13 cellular contexts compared by ENCODE assay signal in the genomic region with DNA sequence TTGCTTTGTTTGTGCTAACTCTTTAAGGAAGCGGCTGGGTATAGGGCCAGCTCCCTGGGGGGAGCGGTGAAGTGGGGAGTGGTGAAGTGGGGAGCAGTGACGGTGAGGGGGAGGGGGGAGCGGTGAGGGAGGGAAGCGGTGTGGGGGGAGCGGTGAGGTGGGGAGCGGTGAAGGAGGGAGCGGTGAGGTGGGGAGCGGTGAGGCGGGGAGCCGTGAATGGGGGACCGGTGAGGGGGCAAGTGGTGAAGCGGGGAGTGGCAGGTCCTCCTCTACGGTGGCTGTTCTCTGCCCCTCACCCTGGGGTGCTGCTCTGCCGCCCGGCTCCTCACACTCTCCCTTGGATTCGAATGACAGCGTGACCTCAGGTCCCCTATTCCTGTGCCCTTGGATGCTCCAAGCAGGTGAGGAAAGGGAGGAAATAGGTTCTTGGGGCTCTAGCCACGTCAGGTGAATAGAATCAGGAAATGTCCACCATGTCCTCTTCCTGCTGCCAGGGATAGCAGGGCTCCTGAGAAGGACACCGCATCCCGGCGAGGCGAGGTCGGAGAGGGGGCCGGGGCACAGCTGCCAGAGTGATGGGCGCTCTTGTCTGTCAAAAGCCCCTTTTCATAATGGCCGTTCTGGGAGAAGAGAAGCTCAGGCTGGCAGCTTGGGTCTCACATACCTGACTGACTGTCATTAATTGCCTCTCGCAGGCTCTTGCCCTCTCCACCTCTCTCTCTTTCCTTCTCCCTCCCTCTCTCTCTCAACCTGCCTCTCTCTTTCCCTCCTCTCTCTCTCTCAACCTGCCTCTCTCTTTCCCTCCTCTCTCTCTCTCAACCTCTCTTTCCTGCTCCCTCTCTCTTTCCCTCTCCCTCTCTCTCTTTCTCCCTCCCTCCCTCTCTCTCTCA.
DNase-seq lines count a peak whose midpoint lies in the region; ATAC-seq, FAIRE-seq and TF ChIP-seq lines count a peak whose summit lies in the region.
"Had no signal": no experiment of that assay in that cellular context is flagged by ENCODE, and none has a peak within 500 bp of the region (broad histone marks: within the 10 kb centered on the region; RNA-seq: fewer than 3 reads in every experiment).

No MANE protein-coding gene starts in this region.

- WGBS in K562 (ENCODE audit: insufficient coverage, low coverage, missing lambda C conversion rate) = 2% methylated on average over 14 of the region's 28 CpGs
- 41 to 77% methylated on average over 9 to 10 of the region's 28 CpGs for WGBS in gastroesophageal sphincter (ENCODE audit: low coverage in 1 of 2), 2 donors

- POLR2A ChIA-PET in K562 (lab: Yijun Ruan, JAX) = interaction anchor here (0.6 kb wide), 1 partner anchor 260 kb away, joined by 4 read pairs; no protein-coding TSS in a partner anchor
- POLR2A ChIA-PET in naive thymus-derived CD8-positive, alpha-beta T cell (lab: Charles Lee) = interaction anchor here (0.6 to 0.7 kb wide), 2 partner anchors 10 to 646 kb away, joined by 4 to 7 read pairs; no protein-coding TSS in a partner anchor

- peaks cover 14% of the 10 kb centered on the region for H4K20me1 ChIP-seq in K562 (replicated peaks; ENCODE audit: control insufficient read depth, insufficient read depth, low read length)

- H3K79me2 ChIP-seq in K562 (ENCODE audit: control insufficient read depth, insufficient read depth, low read length) = no peaks in the 10 kb centered on the region

- CTCF ChIA-PET in K562 (lab: Yijun Ruan, JAX; ENCODE audit: low intra/inter-chr PET ratio) = no interaction called here

- H3K27ac Mint-ChIP-seq in naive thymus-derived CD8-positive, alpha-beta T cell = peak overlapping the region in 8 of 10 donors; percentile 47 to 88 (median 60)
- H3K27ac Mint-ChIP-seq: CD4-positive, alpha-beta T cell had no signal

- no peak overlapping the region for H3K9ac ChIP-seq in HUES48 (ENCODE audit: low read depth, low read length)
- 0 out of 4 replicates have a peak overlapping the region, but pooled peaks of 1 of the 2 experiments have one; percentile 20 for H3K9ac ChIP-seq in K562 (ENCODE audit: insufficient read depth in 1 of 2, low read depth in 2 of 2, low read length in 2 of 2)

- H3K4me2 ChIP-seq in K562 (ENCODE audit: insufficient read depth, low read length) = no peak overlapping the region

- DNase-seq in DMS153 treated with DMSO at 0.1 percent for 48 hours (lab: John Stamatoyannopoulos, UW; ENCODE audit: unreplicated experiment) (peak; percentile 57), K562 (ENCODE audit: extremely low read depth in 1 of 4, low spot score in 3 of 4) (no peak), amniotic stem cell (lab: John Stamatoyannopoulos, UW) (no peak), NCI-H526 treated with DMSO at 0.1 percent for 48 hours (lab: John Stamatoyannopoulos, UW) (no peak), T-helper 2 cell (no peak)
- peak in 5 of 10 donors; percentile 8 to 42 (median 28) for DNase-seq in naive thymus-derived CD8-positive, alpha-beta T cell
- DNase-seq: esophagus squamous epithelium had no signal

- H3K4me3 Mint-ChIP-seq in naive thymus-derived CD8-positive, alpha-beta T cell = peak overlapping the region; percentile 15 to 83 (median 68)
- H3K4me3 Mint-ChIP-seq: CD4-positive, alpha-beta T cell had no signal

- H3K4me1 ChIP-seq in HUES48 (ENCODE audit: control insufficient read depth, insufficient read depth, low read length) = peaks cover 7% of the 10 kb centered on the region; the same call in 1 of the 2 replicates
- 0 out of 5 replicates have a peak, but pooled peaks cover 0 to 7% of the 10 kb centered on the region in 2 experiments for H3K4me1 ChIP-seq in K562 (replicated peaks in 1 of 2; ENCODE audit: control insufficient read depth in 2 of 2, insufficient read depth in 2 of 2, low read length in 2 of 2)
- H3K4me1 ChIP-seq in gastroesophageal sphincter = no peaks in the 10 kb centered on the region

- TF ChIP-seq RAD21 in K562 (CRISPR knock-in tag; conservative IDR thresholded peaks at IDR 0.05 in 1 of 2, IDR thresholded peaks at IDR 0.05 in 1 of 2) = no peak

- H3K4me1 Mint-ChIP-seq in naive thymus-derived CD8-positive, alpha-beta T cell = peaks cover 13 to 28% (median 17%) of the 10 kb centered on the region in 4 donors

- H3K27me3 ChIP-seq in HUES48 (ENCODE audit: control insufficient read depth, insufficient read depth, low read length) = peaks cover 4% of the 10 kb centered on the region; the same call in 1 of the 2 replicates
- peaks cover 58 to 69% of the 10 kb centered on the region in 2 experiments for H3K27me3 ChIP-seq in K562 (ENCODE audit: control insufficient read depth in 2 of 2, insufficient read depth in 2 of 2, low read length in 2 of 2)
- H3K27me3 ChIP-seq in gastroesophageal sphincter = peaks cover 35% of the 10 kb centered on the region

- H3K4me3 ChIP-seq in HUES48 (ENCODE audit: low read depth, low read length) (peak overlapping the region; percentile 52), K562 (no peak overlapping the region), gastroesophageal sphincter (no peak overlapping the region)
- H3K4me3 ChIP-seq: esophagus squamous epithelium, thoracic aorta had no signal

- no peak overlapping the region for H3K27ac ChIP-seq in HUES48 (ENCODE audit: low read depth, low read length)
- H3K27ac ChIP-seq in K562 (ENCODE audit: extremely low read depth, low read depth, low read length) = no peak overlapping the region
- no peak overlapping the region for H3K27ac ChIP-seq in gastroesophageal sphincter
- H3K27ac ChIP-seq: esophagus squamous epithelium, thoracic aorta had no signal

- no TSS peak for BruUV-seq in K562 (replicated peaks; lab: Mats Ljungman, UMichigan)

- in situ Hi-C loops in K562 (cut with MboI) = no loop called here

- no peaks in the 10 kb centered on the region for H3K36me3 Mint-ChIP-seq in naive thymus-derived CD8-positive, alpha-beta T cell

- TF ChIP-seq EP300 in K562 (IDR thresholded peaks at IDR 0.05; ENCODE audit: low read length) (no peak), gastroesophageal sphincter (IDR thresholded peaks at IDR 0.05) (no peak)

- H3K36me3 ChIP-seq in HUES48 (ENCODE audit: control insufficient read depth, insufficient read depth, low read length) (no peaks in the 10 kb centered on the region), K562 (ENCODE audit: control insufficient read depth, insufficient read depth, low read length) (no peaks in the 10 kb centered on the region), gastroesophageal sphincter (no peaks in the 10 kb centered on the region)
- H3K36me3 ChIP-seq: esophagus squamous epithelium, thoracic aorta had no signal

- H3K9me3 ChIP-seq in HUES48 (ENCODE audit: control insufficient read depth, insufficient read depth, low read length) (no peaks in the 10 kb centered on the region), K562 (replicated peaks; ENCODE audit: control insufficient read depth, insufficient read depth, low read depth, low read length) (no peaks in the 10 kb centered on the region), gastroesophageal sphincter (no peaks in the 10 kb centered on the region)
- H3K9me3 ChIP-seq: esophagus squamous epithelium, thoracic aorta had no signal

- H3K9me3 Mint-ChIP-seq in naive thymus-derived CD8-positive, alpha-beta T cell = no peaks in the 10 kb centered on the region
- H3K9me3 Mint-ChIP-seq: CD4-positive, alpha-beta T cell had no signal

- no peaks in the 10 kb centered on the region for H3K9me1 ChIP-seq in K562 (ENCODE audit: control insufficient read depth, insufficient read depth, low read length)

- H2AFZ ChIP-seq in K562 (ENCODE audit: low read depth, low read length) = no peak overlapping the region

- no peak for TF ChIP-seq POLR2A in K562 (conservative IDR thresholded peaks at IDR 0.05)
- no peak for TF ChIP-seq POLR2A in gastroesophageal sphincter (IDR thresholded peaks at IDR 0.05)

- no peak for TF ChIP-seq CTCF in K562 (IDR thresholded peaks at IDR 0.05 in 2 of 3, conservative IDR thresholded peaks at IDR 0.05 in 1 of 3; ENCODE audit: insufficient read depth in 2 of 3, low read depth in 1 of 3, low read length in 3 of 3)
- TF ChIP-seq CTCF in gastroesophageal sphincter (IDR thresholded peaks at IDR 0.05) = no peak

- peaks cover 0 to 19% (median 8%) of the 10 kb centered on the region in 5 donors for H3K27me3 Mint-ChIP-seq in naive thymus-derived CD8-positive, alpha-beta T cell

- ATAC-seq in K562 = no peak
- ATAC-seq in naive thymus-derived CD8-positive, alpha-beta T cell = peak; percentile 61 to 77
- ATAC-seq in gastroesophageal sphincter = no peak
- ATAC-seq: Panc1 had no signal

- FAIRE-seq in K562 (lab: Jason Lieb, UNC) = no peak
- FAIRE-seq: colon had no signal

- intact Hi-C loops in K562 (cut with micrococcal nuclease) = no loop called here

TF ChIP-seq in K562, 482 proteins besides CTCF, POLR2A, EP300 and RAD21 (continues in another document):
- TF ChIP-seq ARID3B (CRISPR knock-in tag; IDR thresholded peaks at IDR 0.05; ENCODE audit: borderline replicate concordance) = no peak
- TF ChIP-seq TAL1 (IDR thresholded peaks at IDR 0.05) = no peak
- no peak for TF ChIP-seq JUNB (CRISPR knock-in tag; conservative IDR thresholded peaks at IDR 0.05)

Comparison
In these comparisons a context has a peak if more than half of its experiments do, and no peak if none do; other contexts are left out.
1. ATAC-seq: peak in naive thymus-derived CD8-positive, alpha-beta T cell (2 of 2); none in K562 (single experiment) and gastroesophageal sphincter (single experiment).